Comparison of ENCODE assay signal across 8 cellular contexts in the genomic region with DNA sequence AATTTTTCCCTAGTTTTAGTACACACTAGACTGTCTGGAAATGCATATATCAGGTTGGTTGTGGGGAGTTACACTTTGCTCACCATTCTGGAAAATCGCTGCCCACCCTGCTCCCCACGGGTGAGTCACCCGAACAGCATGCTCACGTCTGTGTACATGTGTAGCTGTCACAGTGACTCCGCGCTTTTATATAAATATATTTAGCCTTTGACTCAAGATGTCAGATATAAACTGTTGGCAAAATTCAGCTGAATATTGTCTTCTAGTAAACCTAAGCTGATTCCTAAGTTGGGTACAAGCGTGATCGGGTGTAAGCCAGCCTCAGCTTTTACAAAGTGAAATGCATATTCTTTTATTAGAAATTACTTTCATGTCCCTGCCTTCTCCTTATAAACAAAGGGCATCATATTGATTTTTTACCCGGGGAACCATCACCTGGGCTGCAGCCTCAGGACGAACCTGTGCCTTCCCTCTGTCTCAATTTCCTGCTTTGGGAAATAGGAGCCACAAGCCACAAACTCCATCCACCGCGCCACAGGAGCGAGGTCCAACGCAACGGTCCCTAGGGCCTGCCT. TPM values are rescaled to one million over a fixed set of nuclear protein-coding genes. Genes with fewer than 3 reads are reported as not detected.
A peak's percentile ranks its signal among the peaks of the same experiment; 100 is the strongest.
DNase-seq lines count a peak whose midpoint lies in the region; TF ChIP-seq lines count a peak whose summit lies in the region.

No MANE protein-coding gene starts in this region.

- no peaks in the 10 kb centered on the region for H3K27me3 ChIP-seq in muscle layer of duodenum (ENCODE audit: low read depth, low read length)

- H3K36me3 ChIP-seq in muscle layer of duodenum (ENCODE audit: control insufficient read depth in 1 of 2, insufficient read depth in 2 of 2, low read length in 2 of 2): peaks cover 0 to 4% of the 10 kb centered on the region in 2 donors

- peaks cover 15 to 30% of the 10 kb centered on the region in 2 donors for H3K4me1 ChIP-seq in muscle layer of duodenum (ENCODE audit: control insufficient read depth in 1 of 2, insufficient read depth in 2 of 2, low read length in 2 of 2)

- peak overlapping the region; percentile 98 for H3K27ac ChIP-seq in muscle layer of duodenum (ENCODE audit: low read length)

- TF ChIP-seq CTCF in GM13976 (IDR thresholded peaks at IDR 0.05; ENCODE audit: borderline replicate concordance, control extremely low read depth, extremely low read depth, insufficient read depth, missing control alignments) (no peak), Calu3 (IDR thresholded peaks at IDR 0.05; ENCODE audit: unreplicated experiment) (no peak)

- in situ Hi-C loops in GM13976 (cut with MboI; ENCODE audit: low sequenced_read_pairs, unreplicated experiment): no loop called here

- peaks cover 7% of the 10 kb centered on the region for H3K4me1 Mint-ChIP-seq in Calu3 (ENCODE audit: low read depth, unreplicated experiment)

- H3K4me3 ChIP-seq in muscle layer of duodenum (ENCODE audit: low read depth in 1 of 2, low read length in 2 of 2): peak overlapping the region; percentile 64 to 78

- no peaks in the 10 kb centered on the region for H3K27me3 Mint-ChIP-seq in Calu3 (ENCODE audit: unreplicated experiment)

- DNase-seq in Daoy (ENCODE audit: low read depth) (peak; percentile 66), NCI-H146 treated with DMSO at 0.1 percent for 48 hours (lab: John Stamatoyannopoulos, UW; ENCODE audit: unreplicated experiment) (peak; percentile 87), dermis blood vessel endothelial cell (peak; percentile 81), NCI-H1048 (lab: John Stamatoyannopoulos, UW) (no peak), GM13976 (ENCODE audit: low spot score) (no peak), Calu3 (no peak), NCI-H748 treated with DMSO at 0.1 percent for 48 hours (lab: John Stamatoyannopoulos, UW) (no peak)

- no peaks in the 10 kb centered on the region for H3K9me3 ChIP-seq in muscle layer of duodenum (ENCODE audit: control insufficient read depth in 1 of 2, low read length in 2 of 2)

- H3K4me3 Mint-ChIP-seq in Calu3 (ENCODE audit: low read depth, unreplicated experiment): no peak overlapping the region

- no peaks in the 10 kb centered on the region for H3K9me3 Mint-ChIP-seq in Calu3 (ENCODE audit: low read depth, unreplicated experiment)

- H3K27ac Mint-ChIP-seq in Calu3 (ENCODE audit: unreplicated experiment): no peak overlapping the region

- intact Hi-C loops in Calu3 (cut with micrococcal nuclease; ENCODE audit: unreplicated experiment): no loop called here

- BruUV-seq in Calu3 (replicated peaks; lab: Mats Ljungman, UMichigan): no TSS peak

- peaks cover 16% of the 10 kb centered on the region for H3K36me3 Mint-ChIP-seq in Calu3 (ENCODE audit: insufficient read depth, unreplicated experiment)

- CTCF ChIA-PET in Calu3 (lab: Charles Lee): interaction anchor here (1.3 kb wide), 2 partner anchors 73 to 142 kb away, joined by 3 read pairs; partner anchors contain the start of gene NSFL1C

RNA-seq across cellular contexts. Expression of gene SDCBP2, which starts 4.3 kb away (rescaled TPM):
- total RNA-seq in Daoy (2014; rRNA removed; shearing (Covaris generic)): 1.3 and 3.7 TPM in 2 replicates
- total RNA-seq in dermis blood vessel endothelial cell (4.6 and 6.0 TPM in 2 replicates), Calu3 (2022) (8.2 and 18.9 TPM in 2 replicates)

RNA-seq across cellular contexts. Expression of gene SNPH, which starts 58.6 kb away (rescaled TPM):
- total RNA-seq in Daoy (2014; rRNA removed; shearing (Covaris generic)): 1.6 and 3.0 TPM in 2 replicates
- total RNA-seq in dermis blood vessel endothelial cell: 6.2 and 6.3 TPM in 2 replicates
- 2.0 and 2.4 TPM in 2 replicates for total RNA-seq in Calu3 (2022)

Comparison
In these comparisons a context has a peak if more than half of its experiments do, and no peak if none do; other contexts are left out.
1. DNase-seq: peak in Daoy (single experiment), NCI-H146 treated with DMSO at 0.1 percent for 48 hours (single experiment) and dermis blood vessel endothelial cell (single experiment); none in NCI-H1048 (single experiment), GM13976 (single experiment), Calu3 (single experiment) and NCI-H748 treated with DMSO at 0.1 percent for 48 hours (single experiment).